8 cellular contexts compared by ENCODE assay signal in the genomic region with DNA sequence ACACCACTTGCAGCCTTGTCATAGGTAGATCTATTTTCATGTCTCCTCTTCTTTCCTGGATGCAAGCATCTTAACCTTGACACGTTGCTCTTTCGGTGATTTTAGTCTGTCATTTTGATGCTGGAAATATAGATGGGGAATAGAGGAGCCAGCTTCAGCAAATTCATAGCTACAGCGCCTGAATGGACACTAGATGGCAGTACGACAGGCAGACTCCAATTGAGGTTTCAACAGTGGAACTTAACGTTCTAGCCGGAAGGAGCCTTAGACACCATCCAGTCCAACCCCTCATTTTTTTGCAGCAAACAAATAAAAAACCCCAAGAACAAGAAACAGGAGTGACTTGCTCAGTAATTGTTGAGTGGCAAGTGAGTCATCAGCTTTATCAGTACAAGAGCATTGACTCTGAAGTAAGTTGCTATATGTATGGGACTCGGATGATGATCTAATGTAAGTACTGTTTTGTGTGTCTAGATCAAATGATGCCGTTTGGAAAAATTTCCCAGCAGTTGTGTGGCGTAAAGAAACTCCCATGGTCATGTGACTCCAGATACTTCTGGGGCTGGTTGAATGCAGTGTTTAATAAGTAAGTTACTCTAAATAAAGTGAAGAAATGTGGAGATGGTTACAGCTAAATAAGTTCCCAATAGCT. TPM values are rescaled to one million over a fixed set of nuclear protein-coding genes. Genes with fewer than 3 reads are reported as not detected.
DNase-seq lines count a peak whose midpoint lies in the region; ATAC-seq and TF ChIP-seq lines count a peak whose summit lies in the region.

No MANE protein-coding gene starts in this region.

- no peak overlapping the region for H3K27ac Mint-ChIP-seq in natural killer cell

- H3K4me3 ChIP-seq in stomach = peak overlapping the region in 3 of 4 donors; percentile 3 to 12 (median 4)

- peaks cover 0 to 30% (median 20%) of the 10 kb centered on the region in 4 donors for H3K4me1 ChIP-seq in stomach

- H3K36me3 Mint-ChIP-seq in natural killer cell = no peaks in the 10 kb centered on the region

- no peaks in the 10 kb centered on the region for H3K9me3 ChIP-seq in stomach

- H3K27ac ChIP-seq in stomach = peak overlapping the region in 4 of 5 donors; percentile 57 to 79 (median 68)

- DNase-seq in DMS114 treated with DMSO at 0.1 percent for 48 hours (lab: John Stamatoyannopoulos, UW; ENCODE audit: unreplicated experiment) = peak; percentile 84
- peak; percentile 74 for DNase-seq in HT-29 (ENCODE audit: low spot score)
- peak; percentile 69 for DNase-seq in NOMO-1 treated with dmso at 0.1 percent for 144 hours (lab: John Stamatoyannopoulos, UW; ENCODE audit: unreplicated experiment)
- peak; percentile 59 for DNase-seq in activated CD8-positive, alpha-beta memory T cell treated with anti-CD3 and anti-CD28 coated beads, Interleukin-2, amount 50 U/mL, for 48 hours
- DNase-seq in erythroblast (lab: John Stamatoyannopoulos, UW) = peak; percentile 92 to 93
- DNase-seq in natural killer cell = peak; percentile 35
- DNase-seq in stomach = peak; percentile 63

- TF ChIP-seq POLR2A in erythroblast (IDR thresholded peaks at IDR 0.05; ENCODE audit: low read length) (peak; percentile 80), stomach (IDR thresholded peaks at IDR 0.05) (no peak)

- no peaks in the 10 kb centered on the region for H3K27me3 Mint-ChIP-seq in natural killer cell (ENCODE audit: low read depth in 2 of 2)

- TF ChIP-seq EP300 in stomach (IDR thresholded peaks at IDR 0.05) = no peak

- 1 to 3% (median 2%) methylated on average over 9 of the region's 9 CpGs for WGBS in stomach, 5 donors

- H3K27me3 ChIP-seq in stomach = no peaks in the 10 kb centered on the region

- H3K36me3 ChIP-seq in stomach = peaks cover 13 to 33% (median 27%) of the 10 kb centered on the region in 4 donors

- H3K4me1 Mint-ChIP-seq in natural killer cell = peaks cover 4 to 13% of the 10 kb centered on the region in 2 donors

- peak; percentile 74 for TF ChIP-seq CTCF in natural killer cell (IDR thresholded peaks at IDR 0.05)
- TF ChIP-seq CTCF in stomach (IDR thresholded peaks at IDR 0.05) = peak in 5 of 7 experiments; percentile 76 to 85 (median 77)

- no peak overlapping the region for H3K4me3 Mint-ChIP-seq in natural killer cell

- ATAC-seq in GM21390 (IDR thresholded peaks at IDR 0.05; ENCODE audit: unreplicated experiment) (peak; percentile 88), natural killer cell (peak; percentile 95 to 99 (median 96))

- intact Hi-C loops in natural killer cell (cut with micrococcal nuclease) (loop anchor here (1.0 to 10.0 kb wide), 5 partner anchors 9 to 454 kb away; partner anchors contain the start of genes CDKL1, DMAC2L, L2HGDH and MAP4K5), stomach (cut with DNase I; ENCODE audit: low total_unique reads) (no loop called here)

- H3K9me3 Mint-ChIP-seq in natural killer cell = no peaks in the 10 kb centered on the region

RNA-seq across cellular contexts. Expression of gene DMAC2L, which starts 9.0 kb away (rescaled TPM):
- total RNA-seq in HT-29 (2014; rRNA removed; shearing (Covaris generic)) = 4.1 and 6.1 TPM in 2 replicates
- total RNA-seq in natural killer cell (10 to 100 TPM; 24.7 to 28.7 (median 25.0) TPM), stomach (10 to 100 TPM in 2 of 5 donors, 1 to 10 TPM in 3; 1.3 to 83.4 (median 9.0) TPM)
- polyA plus RNA-seq in stomach = 10 to 100 TPM; 13.5 to 34.7 (median 18.5) TPM

RNA-seq across cellular contexts. Expression of gene L2HGDH, which starts 9.1 kb away (rescaled TPM):
- total RNA-seq in HT-29 (2014; rRNA removed; shearing (Covaris generic)) = 13.2 and 17.1 TPM in 2 replicates
- total RNA-seq in natural killer cell (1 to 10 TPM; 4.2 to 5.6 (median 5.4) TPM), stomach (10 to 100 TPM in 2 of 5 donors, 1 to 10 TPM in 3; 1.2 to 31.7 (median 8.7) TPM)
- 1 to 10 TPM; 1.4 to 3.5 (median 2.9) TPM for polyA plus RNA-seq in stomach

Comparison
In these comparisons a context has a peak if more than half of its experiments do, and no peak if none do; other contexts are left out.
1. Peak in every context shown above with its lines: DNase-seq, ATAC-seq, H3K4me3 ChIP-seq and H3K27ac ChIP-seq.
2. DNase-seq: peak in every context shown above with its lines; median percentile 92 in erythroblast; 84 in DMS114 treated with DMSO at 0.1 percent for 48 hours; 74 in HT-29; 69 in NOMO-1 treated with dmso at 0.1 percent for 144 hours; 63 in stomach; 59 in activated CD8-positive, alpha-beta memory T cell treated with anti-CD3 and anti-CD28 coated beads, Interleukin-2, amount 50 U/mL, for 48 hours; 35 in natural killer cell.